Comparison of ENCODE assay signal across 16 cellular contexts in the genomic region with DNA sequence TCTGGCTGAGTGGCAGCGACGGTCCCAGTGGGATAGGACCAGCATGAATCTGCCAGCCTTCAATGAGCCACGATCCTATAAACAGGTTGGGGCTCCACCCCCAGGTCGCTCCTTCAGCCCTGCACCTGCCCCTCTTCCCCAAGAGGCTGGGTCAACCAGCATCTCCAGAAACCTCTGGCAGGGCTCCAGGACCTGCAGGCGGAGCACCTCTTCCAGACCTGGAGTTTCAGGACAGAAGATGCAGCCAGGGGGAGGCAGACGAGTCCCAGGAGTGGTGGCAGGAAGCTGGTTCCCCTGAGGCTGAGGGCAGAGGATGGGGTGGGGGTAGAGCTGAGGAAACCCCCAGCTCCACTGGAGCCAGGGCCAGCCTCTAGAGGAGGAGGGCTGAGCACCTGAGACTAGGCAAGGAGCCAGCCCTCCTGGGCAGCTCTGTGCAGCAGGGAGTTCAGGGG. TPM values are rescaled to one million over a fixed set of nuclear protein-coding genes. Genes with fewer than 3 reads are reported as not detected.
A peak's percentile ranks its signal among the peaks of the same experiment; 100 is the strongest.
DNase-seq lines count a peak whose midpoint lies in the region; ATAC-seq and TF ChIP-seq lines count a peak whose summit lies in the region.
"Had no signal": no experiment of that assay in that cellular context is flagged by ENCODE, and none has a peak within 500 bp of the region (broad histone marks: within the 10 kb centered on the region; RNA-seq: fewer than 3 reads in every experiment).

A gene with protein sequence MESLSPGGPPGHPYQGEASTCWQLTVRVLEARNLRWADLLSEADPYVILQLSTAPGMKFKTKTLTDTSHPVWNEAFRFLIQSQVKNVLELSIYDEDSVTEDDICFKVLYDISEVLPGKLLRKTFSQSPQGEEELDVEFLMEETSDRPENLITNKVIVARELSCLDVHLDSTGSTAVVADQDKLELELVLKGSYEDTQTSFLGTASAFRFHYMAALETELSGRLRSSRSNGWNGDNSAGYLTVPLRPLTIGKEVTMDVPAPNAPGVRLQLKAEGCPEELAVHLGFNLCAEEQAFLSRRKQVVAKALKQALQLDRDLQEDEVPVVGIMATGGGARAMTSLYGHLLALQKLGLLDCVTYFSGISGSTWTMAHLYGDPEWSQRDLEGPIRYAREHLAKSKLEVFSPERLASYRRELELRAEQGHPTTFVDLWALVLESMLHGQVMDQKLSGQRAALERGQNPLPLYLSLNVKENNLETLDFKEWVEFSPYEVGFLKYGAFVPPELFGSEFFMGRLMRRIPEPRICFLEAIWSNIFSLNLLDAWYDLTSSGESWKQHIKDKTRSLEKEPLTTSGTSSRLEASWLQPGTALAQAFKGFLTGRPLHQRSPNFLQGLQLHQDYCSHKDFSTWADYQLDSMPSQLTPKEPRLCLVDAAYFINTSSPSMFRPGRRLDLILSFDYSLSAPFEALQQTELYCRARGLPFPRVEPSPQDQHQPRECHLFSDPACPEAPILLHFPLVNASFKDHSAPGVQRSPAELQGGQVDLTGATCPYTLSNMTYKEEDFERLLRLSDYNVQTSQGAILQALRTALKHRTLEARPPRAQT (minus strand): TSS at position 51 of the 452 bp plus-strand sequence. CDS start 103 bp downstream, outside the sequence.

- H3K9me3 ChIP-seq in mucosa of descending colon (no peaks in the 10 kb centered on the region), osteoblast (ENCODE audit: low read depth, low read length) (no peaks in the 10 kb centered on the region)
- H3K9me3 ChIP-seq: right lobe of liver had no signal

- CTCF ChIA-PET in RWPE1 (lab: Yijun Ruan, JAX) = interaction anchor here (0.6 to 4.4 kb wide), 7 partner anchors 9 to 43 kb away, joined by 3 to 24 read pairs (median 6); no protein-coding TSS in a partner anchor
- CTCF ChIA-PET in activated CD8-positive, alpha-beta T cell treated with anti-CD3 and anti-CD28 coated beads for 36 hours (lab: Charles Lee) = interaction anchor here (1.1 to 3.8 kb wide), 4 partner anchors 10 to 105 kb away, joined by 3 to 13 read pairs (median 4); no protein-coding TSS in a partner anchor

- no peak within 1 kb of the TSS for H3K4me2 ChIP-seq in osteoblast (ENCODE audit: insufficient read depth, low read length)

- no peaks in the 10 kb centered on the region for H3K9me3 Mint-ChIP-seq in activated CD8-positive, alpha-beta T cell treated with anti-CD3 and anti-CD28 coated beads for 36 hours
- H3K9me3 Mint-ChIP-seq: activated T-cell treated with anti-CD3 and anti-CD28 coated beads, Interleukin-2, amount 50 U/mL, for 4 hours had no signal

- TF ChIP-seq CTCF in GM10266 (IDR thresholded peaks at IDR 0.05; ENCODE audit: control insufficient read depth, insufficient read depth, low read depth, missing control alignments) (peak; percentile 1), RWPE1 (conservative IDR thresholded peaks at IDR 0.05; ENCODE audit: low read depth) (no peak), mucosa of descending colon (IDR thresholded peaks at IDR 0.05) (no peak), osteoblast (IDR thresholded peaks at IDR 0.05; ENCODE audit: extremely low read depth, low read depth, low read length) (no peak)
- TF ChIP-seq CTCF in activated CD8-positive, alpha-beta T cell treated with anti-CD3 and anti-CD28 coated beads for 36 hours (IDR thresholded peaks at IDR 0.05) = no peak

- in situ Hi-C loops in KBM-7 (cut with MboI; ENCODE audit: low pct_unique_long_range_greater_than_20kb, low sequenced_read_pairs) = no loop called here

- no peaks in the 10 kb centered on the region for H3K79me2 ChIP-seq in osteoblast (ENCODE audit: insufficient read depth, low read length)

- no peak within 1 kb of the TSS for H2AFZ ChIP-seq in osteoblast (ENCODE audit: low read length)

- H3K27me3 Mint-ChIP-seq in activated CD8-positive, alpha-beta T cell treated with anti-CD3 and anti-CD28 coated beads for 36 hours = peaks cover 4% of the 10 kb centered on the region

- H3K27ac ChIP-seq in RWPE1 (peak within 1 kb of the TSS; percentile 52), osteoblast (ENCODE audit: low read depth, low read length) (no peak within 1 kb of the TSS)
- H3K27ac ChIP-seq: right lobe of liver had no signal

- H3K27ac Mint-ChIP-seq in activated CD8-positive, alpha-beta T cell treated with anti-CD3 and anti-CD28 coated beads for 36 hours = no peak within 1 kb of the TSS
- H3K27ac Mint-ChIP-seq: CD4-positive, alpha-beta memory T cell had no signal

- DNase-seq in GM10266 (ENCODE audit: extremely low spot score) (no peak), NCI-H1436 treated with DMSO at 0.1 percent for 48 hours (lab: John Stamatoyannopoulos, UW) (peak; percentile 91), RWPE1 (ENCODE audit: low spot score) (no peak), mucosa of descending colon (no peak), osteoblast (ENCODE audit: insufficient read length, low spot score, missing footprints) (no peak), KBM-7 (no peak)
- no peak for DNase-seq in activated CD8-positive, alpha-beta T cell treated with anti-CD3 and anti-CD28 coated beads for 36 hours
- DNase-seq: activated T-cell treated with anti-CD3 and anti-CD28 coated beads, Interleukin-2, amount 50 U/mL, for 4 hours; CD4-positive, alpha-beta memory T cell; foreskin fibroblast; NCI-H1694 treated with DMSO at 0.1 percent for 48 hours; right lobe of liver; SIG-M5 had no signal

- H4K20me1 ChIP-seq in osteoblast (ENCODE audit: insufficient read depth, low read length) = no peaks in the 10 kb centered on the region

- H3K36me3 ChIP-seq in mucosa of descending colon (ENCODE audit: low read depth) (no peaks in the 10 kb centered on the region), osteoblast (ENCODE audit: insufficient read depth, low read length) (no peaks in the 10 kb centered on the region)
- H3K36me3 ChIP-seq: right lobe of liver had no signal

- no peaks in the 10 kb centered on the region for H3K4me1 ChIP-seq in mucosa of descending colon (ENCODE audit: low read depth)
- no peaks in the 10 kb centered on the region for H3K4me1 ChIP-seq in osteoblast (ENCODE audit: insufficient read depth, low read length)
- H3K4me1 ChIP-seq: right lobe of liver had no signal

- no peak within 1 kb of the TSS for H3K4me3 Mint-ChIP-seq in activated CD8-positive, alpha-beta T cell treated with anti-CD3 and anti-CD28 coated beads for 36 hours
- H3K4me3 Mint-ChIP-seq: activated T-cell treated with anti-CD3 and anti-CD28 coated beads, Interleukin-2, amount 50 U/mL, for 4 hours; CD4-positive, alpha-beta memory T cell had no signal

- POLR2A ChIA-PET in RWPE1 (lab: Yijun Ruan, JAX; ENCODE audit: low non-redundant PET) = no interaction called here
- POLR2A ChIA-PET in activated CD8-positive, alpha-beta T cell treated with anti-CD3 and anti-CD28 coated beads for 36 hours (lab: Charles Lee) = no interaction called here

- H3K4me3 ChIP-seq in mucosa of descending colon (no peak within 1 kb of the TSS), osteoblast (ENCODE audit: insufficient read depth, low read length) (no peak within 1 kb of the TSS)
- H3K4me3 ChIP-seq: right lobe of liver had no signal

- intact Hi-C loops in mucosa of descending colon (cut with DNase I, micrococcal nuclease) = no loop called here
- intact Hi-C loops in activated CD8-positive, alpha-beta T cell treated with anti-CD3 and anti-CD28 coated beads for 36 hours (cut with micrococcal nuclease) = no loop called here

- peaks cover 35% of the 10 kb centered on the region for H3K27me3 ChIP-seq in osteoblast (ENCODE audit: insufficient read depth, low read length)
- H3K27me3 ChIP-seq: right lobe of liver had no signal

- peak; percentile 30 for ATAC-seq in mucosa of descending colon
- no peak for ATAC-seq in HG02798 (IDR thresholded peaks at IDR 0.05; ENCODE audit: poor library complexity, unreplicated experiment)
- no peak for ATAC-seq in activated CD8-positive, alpha-beta T cell treated with anti-CD3 and anti-CD28 coated beads for 36 hours
- ATAC-seq: activated T-cell treated with anti-CD3 and anti-CD28 coated beads, Interleukin-2, amount 50 U/mL, for 4 hours had no signal

- H3K4me1 Mint-ChIP-seq in activated CD8-positive, alpha-beta T cell treated with anti-CD3 and anti-CD28 coated beads for 36 hours (ENCODE audit: low read depth) = no peaks in the 10 kb centered on the region
- H3K4me1 Mint-ChIP-seq: CD4-positive, alpha-beta memory T cell had no signal

- no peaks in the 10 kb centered on the region for H3K36me3 Mint-ChIP-seq in activated CD8-positive, alpha-beta T cell treated with anti-CD3 and anti-CD28 coated beads for 36 hours (ENCODE audit: low read depth)
- H3K36me3 Mint-ChIP-seq: CD4-positive, alpha-beta memory T cell had no signal

RNA-seq across cellular contexts. Expression of the gene that starts here (rescaled TPM):
- under 1 TPM; 0.35 to 0.51 (median 0.49) TPM for total RNA-seq in mucosa of descending colon
- total RNA-seq in osteoblast = not detected in 2 replicates
- total RNA-seq in activated CD8-positive, alpha-beta T cell treated with anti-CD3 and anti-CD28 coated beads for 36 hours = not detected
- total RNA-seq: activated T-cell treated with anti-CD3 and anti-CD28 coated beads, Interleukin-2, amount 50 U/mL, for 4 hours; CD4-positive, alpha-beta memory T cell; dermis microvascular lymphatic vessel endothelial cell; myocyte; right lobe of liver had no signal

Comparison
In these comparisons a context has a peak if more than half of its experiments do, and no peak if none do; other contexts are left out.
1. Peak in ATAC-seq in mucosa of descending colon; RNA of the gene not detected or under 1 TPM.